ENCODE assay signal across 12 cellular contexts in genomic region chr9:136688274-136689107, GRCh38. TPM values are rescaled to one million over a fixed set of nuclear protein-coding genes. Genes with fewer than 3 reads are reported as not detected.
A peak's percentile ranks its signal among the peaks of the same experiment; 100 is the strongest.
DNase-seq lines count a peak whose midpoint lies in the region; ATAC-seq, FAIRE-seq and TF ChIP-seq lines count a peak whose summit lies in the region.
"Had no signal": no experiment of that assay in that cellular context is flagged by ENCODE, and none has a peak within 500 bp of the region (broad histone marks: within the 10 kb centered on the region; RNA-seq: fewer than 3 reads in every experiment).

No MANE protein-coding gene starts in this region.

- POLR2A ChIA-PET in T-cell (lab: Charles Lee) (no interaction called here), HepG2 (lab: Yijun Ruan, JAX) (no interaction called here)

- TF ChIP-seq CTCF in heart left ventricle (IDR thresholded peaks at IDR 0.05) (no peak), HepG2 (CRISPR knock-in tag; IDR thresholded peaks at IDR 0.05) (no peak), tibial nerve (IDR thresholded peaks at IDR 0.05) (no peak)

- 56 to 68% (median 64%) methylated on average over 15 to 21 of the region's 21 CpGs for WGBS in heart left ventricle, 4 donors
- WGBS in HepG2 (ENCODE audit: low lambda C conversion rate) = 27% methylated on average over 12 of the region's 21 CpGs
- WGBS in tibial nerve, 2 donors = 52 to 57% methylated on average over 21 of the region's 21 CpGs

- H3K4me3 Mint-ChIP-seq in T-cell = peak overlapping the region; percentile 32 to 54 (median 47)
- H3K4me3 Mint-ChIP-seq: nephron progenitor cell had no signal

- H3K9ac ChIP-seq in HepG2 (ENCODE audit: insufficient read depth, low read depth, low read length) = no peak overlapping the region

- H3K4me1 ChIP-seq in heart left ventricle (peaks cover 12 to 85% (median 52%) of the 10 kb centered on the region in 12 donors), HepG2 (ENCODE audit: insufficient read depth, low read length) (peaks cover 57% of the 10 kb centered on the region), tibial nerve (peaks cover 0 to 53% (median 21%) of the 10 kb centered on the region in 4 donors)

- no peak for ATAC-seq in heart left ventricle
- no peak for ATAC-seq in left cardiac atrium
- ATAC-seq in T-cell (replicated peaks in 1 of 4) = no peak
- no peak for ATAC-seq in HepG2
- ATAC-seq in HG02571 (IDR thresholded peaks at IDR 0.05; ENCODE audit: unreplicated experiment) = no peak

- no peaks in the 10 kb centered on the region for H3K36me3 Mint-ChIP-seq in T-cell

- BruUV-seq in HepG2 (replicated peaks; lab: Mats Ljungman, UMichigan) = no TSS peak

- FAIRE-seq in HepG2 (lab: Jason Lieb, UNC) = no peak

- TF ChIP-seq POLR2A in heart left ventricle (IDR thresholded peaks at IDR 0.05) (no peak), HepG2 (IDR thresholded peaks at IDR 0.05; ENCODE audit: insufficient read depth in 1 of 2, low read depth in 2 of 2, low read length in 2 of 2) (no peak), tibial nerve (IDR thresholded peaks at IDR 0.05) (no peak)

- no peak overlapping the region for H2AFZ ChIP-seq in HepG2 (ENCODE audit: low read length)

- H3K4me1 Mint-ChIP-seq in T-cell = peaks cover 2 to 8% (median 6%) of the 10 kb centered on the region in 3 donors

- in situ Hi-C loops in HepG2 (cut with HindIII; ENCODE audit: extremely low pct_ligation_motif_present, low pct_unique_long_range_greater_than_20kb) = no loop called here

- no peaks in the 10 kb centered on the region for H3K9me3 Mint-ChIP-seq in T-cell
- H3K9me3 Mint-ChIP-seq: nephron progenitor cell had no signal

- TF ChIP-seq EP300 in HepG2 (IDR thresholded peaks at IDR 0.05; ENCODE audit: low read depth in 2 of 2, low read length in 2 of 2) (no peak), HepG2 (CRISPR knock-in tag; IDR thresholded peaks at IDR 0.05; ENCODE audit: borderline replicate concordance) (no peak), tibial nerve (IDR thresholded peaks at IDR 0.05) (no peak)

- DNase-seq in heart left ventricle (peak in 1 of 5 donors; percentile 61), left cardiac atrium (no peak), T-cell (no peak), HepG2 (ENCODE audit: low spot score) (no peak), tibial nerve (ENCODE audit: low spot score in 2 of 2) (no peak), NCI-H1417 (lab: John Stamatoyannopoulos, UW) (no peak)
- DNase-seq in activated effector memory CD4-positive, alpha-beta T cell treated with anti-CD3 and anti-CD28 coated beads, Interleukin-2, amount 50 U/mL, for 16 hours = no peak
- DNase-seq: COR-L47, IMR-90, NCI-H748 treated with DMSO at 0.1 percent for 48 hours, nephron progenitor cell had no signal

- intact Hi-C loops in heart left ventricle (cut with DNase I) (loop anchor here in 3 of 10 donors (5.0 kb wide), 1 partner anchor 39 kb away; no protein-coding TSS in a partner anchor), left cardiac atrium (cut with DNase I) (no loop called here), HepG2 (cut with micrococcal nuclease; ENCODE audit: unreplicated experiment) (no loop called here)

- H3K36me3 ChIP-seq in heart left ventricle (peaks cover 0 to 4% (median 0%) of the 10 kb centered on the region in 9 donors), HepG2 (replicated peaks in 1 of 2; ENCODE audit: control insufficient read depth in 1 of 2, insufficient read depth in 2 of 2, low read length in 2 of 2) (no peaks in the 10 kb centered on the region), tibial nerve (no peaks in the 10 kb centered on the region)

- H3K9me3 ChIP-seq in heart left ventricle = no peaks in the 10 kb centered on the region
- no peaks in the 10 kb centered on the region for H3K9me3 ChIP-seq in HepG2 (ENCODE audit: low read length)
- no peaks in the 10 kb centered on the region for H3K9me3 ChIP-seq in tibial nerve

- TF ChIP-seq RAD21 in HepG2 (CRISPR knock-in tag; IDR thresholded peaks at IDR 0.05) = no peak

- no peaks in the 10 kb centered on the region for H3K79me2 ChIP-seq in HepG2 (ENCODE audit: insufficient read depth, low read length)

- no peaks in the 10 kb centered on the region for H4K20me1 ChIP-seq in HepG2 (ENCODE audit: insufficient read depth, low read length)

- H3K4me2 ChIP-seq in HepG2 (ENCODE audit: low read depth, low read length) = no peak overlapping the region

- H3K27me3 Mint-ChIP-seq in T-cell = peaks cover 0 to 15% of the 10 kb centered on the region in 2 donors

- H3K27ac ChIP-seq in heart left ventricle (peak overlapping the region; percentile 26 to 95 (median 89)), HepG2 (ENCODE audit: extremely low read length, insufficient read depth, low read length) (no peak overlapping the region), tibial nerve (peak overlapping the region in 3 of 4 donors; percentile 84 to 90 (median 87))

- CTCF ChIA-PET in T-cell (lab: Charles Lee) (interaction anchor here in 1 of 2 donors (1.1 kb wide), 1 partner anchor 202 kb away, joined by 4 read pairs; no protein-coding TSS in a partner anchor), HepG2 (lab: Yijun Ruan, JAX; ENCODE audit: low intra/inter-chr PET ratio, low total read pairs) (no interaction called here)

- no peak overlapping the region for H3K4me3 ChIP-seq in heart left ventricle
- no peak overlapping the region for H3K4me3 ChIP-seq in HepG2 (replicated peaks in 1 of 3; ENCODE audit: insufficient read depth in 1 of 3, low read depth in 2 of 3, low read length in 3 of 3)
- no peak overlapping the region for H3K4me3 ChIP-seq in tibial nerve

- H3K27ac Mint-ChIP-seq in T-cell = peak overlapping the region in 1 of 2 donors; percentile 22
- H3K27ac Mint-ChIP-seq: nephron progenitor cell had no signal

- H3K27me3 ChIP-seq in heart left ventricle (no peaks in the 10 kb centered on the region), HepG2 (ENCODE audit: control insufficient read depth in 1 of 2, insufficient read depth in 2 of 2, low read length in 2 of 2) (peaks cover 21 to 76% of the 10 kb centered on the region in 2 experiments), tibial nerve (no peaks in the 10 kb centered on the region)

RNA-seq across cellular contexts. Expression of gene AGPAT2, which starts 1.2 kb away (rescaled TPM):
- total RNA-seq in heart left ventricle (10 to 100 TPM; 52.4 to 90.7 (median 62.5) TPM), left cardiac atrium (100 to 1,000 TPM; 154 TPM), T-cell (10 to 100 TPM in 4 of 5 donors, 1 to 10 TPM in 1; 6.5 to 13.0 (median 12.1) TPM), HepG2 (2016; rRNA removed; fragmentation: Illumina TruSeq; extraction: Trizol) (2.5 and 3.9 TPM in 2 replicates), tibial nerve (100 to 1,000 TPM in 3 of 4 donors, 10 to 100 TPM in 1; 79.6 to 292 (median 151) TPM)
- polyA plus RNA-seq in heart left ventricle (100 to 1,000 TPM in 1 of 2 donors, 10 to 100 TPM in 1; 88.8 to 122 TPM), HepG2 (2011; rRNA removed) (25.8 and 33.0 TPM in 2 replicates)
- total RNA-seq in HepG2 (2016; cell fraction: cytosol; rRNA removed; fragmentation: Illumina TruSeq; extraction: Trizol; ENCODE audit: low read depth) = 5.2 and 5.9 TPM in 2 replicates
- 2.1 and 3.5 TPM in 2 replicates for total RNA-seq in HepG2 (2016; cell fraction: insoluble cytoplasmic fraction; rRNA removed; fragmentation: Illumina TruSeq; extraction: Trizol)
- total RNA-seq in HepG2 (2016; cell fraction: membrane; rRNA removed; fragmentation: Illumina TruSeq; extraction: Trizol) = 6.3 and 6.7 TPM in 2 replicates
- total RNA-seq in HepG2 (2016; cell fraction: nucleus; rRNA removed; fragmentation: Illumina TruSeq; extraction: Trizol) = 3.1 and 3.9 TPM in 2 replicates
- 34.1 and 37.6 TPM in 2 replicates for polyA plus RNA-seq in HepG2 (2011; cell fraction: cytosol; rRNA removed)
- polyA plus RNA-seq in HepG2 (2011; cell fraction: nucleus; rRNA removed) = 32.1 and 35.6 TPM in 2 replicates
- polyA plus RNA-seq in HepG2 (2012) = 9.3 and 10.6 TPM in 2 replicates
- polyA plus RNA-seq in HepG2 (2016; cell fraction: cytosol; fragmentation: Illumina TruSeq; extraction: Trizol; ENCODE audit: low read depth) = 8.4 and 9.1 TPM in 2 replicates
- 3.6 and 3.8 TPM in 2 replicates for polyA plus RNA-seq in HepG2 (2016; cell fraction: insoluble cytoplasmic fraction; fragmentation: Illumina TruSeq; extraction: Trizol; ENCODE audit: low read depth)
- 9.7 and 9.8 TPM in 2 replicates for polyA plus RNA-seq in HepG2 (2016; cell fraction: membrane; fragmentation: Illumina TruSeq; extraction: Trizol; ENCODE audit: low read depth)
- polyA plus RNA-seq in HepG2 (2016; cell fraction: nucleus; fragmentation: Illumina TruSeq; extraction: Trizol; ENCODE audit: insufficient read depth, low read depth) = 8.2 and 8.4 TPM in 2 replicates
- polyA minus RNA-seq in HepG2 (2011; rRNA and poly(A)+ RNA removed; ENCODE audit: low replicate concordance) = 34.1 and 96.5 TPM in 2 replicates
- polyA minus RNA-seq in HepG2 (2011; cell fraction: cytosol; rRNA and poly(A)+ RNA removed) = 12.3 and 17.9 TPM in 2 replicates
- 6.1 and 6.2 TPM in 2 replicates for polyA minus RNA-seq in HepG2 (2011; cell fraction: nucleus; rRNA and poly(A)+ RNA removed)

RNA-seq across cellular contexts. Expression of gene DIPK1B, which starts 23.9 kb away (rescaled TPM):
- total RNA-seq in heart left ventricle (10 to 100 TPM; 14.4 to 46.3 (median 19.8) TPM), left cardiac atrium (10 to 100 TPM; 23.2 to 35.2 TPM), T-cell (1 to 10 TPM in 1 of 5 donors, under 1 TPM in 4; 0.25 to 2.1 (median 0.77) TPM), HepG2 (2016; rRNA removed; fragmentation: Illumina TruSeq; extraction: Trizol) (0.18 and 0.28 TPM in 2 replicates), tibial nerve (10 to 100 TPM in 2 of 4 donors, 1 to 10 TPM in 2; 5.4 to 37.9 (median 15.8) TPM)
- polyA plus RNA-seq in heart left ventricle (10 to 100 TPM; 18.1 to 24.4 TPM), HepG2 (2011; rRNA removed) (3.9 and 7.2 TPM in 2 replicates)
- total RNA-seq in HepG2 (2016; cell fraction: cytosol; rRNA removed; fragmentation: Illumina TruSeq; extraction: Trizol; ENCODE audit: low read depth) = 0.91 and 1.1 TPM in 2 replicates
- total RNA-seq in HepG2 (2016; cell fraction: insoluble cytoplasmic fraction; rRNA removed; fragmentation: Illumina TruSeq; extraction: Trizol) = 0.28 and 0.41 TPM in 2 replicates
- total RNA-seq in HepG2 (2016; cell fraction: membrane; rRNA removed; fragmentation: Illumina TruSeq; extraction: Trizol) = 0.99 and 1.2 TPM in 2 replicates
- 0.16 TPM in 1 of 2 replicates, not detected in the other for total RNA-seq in HepG2 (2016; cell fraction: nucleus; rRNA removed; fragmentation: Illumina TruSeq; extraction: Trizol)
- 4.8 and 7.5 TPM in 2 replicates for polyA plus RNA-seq in HepG2 (2011; cell fraction: cytosol; rRNA removed)
- 17.3 and 19.2 TPM in 2 replicates for polyA plus RNA-seq in HepG2 (2011; cell fraction: nucleus; rRNA removed)
- 3.2 TPM in 2 replicates for polyA plus RNA-seq in HepG2 (2012)
- 1.3 TPM in 2 replicates for polyA plus RNA-seq in HepG2 (2016; cell fraction: cytosol; fragmentation: Illumina TruSeq; extraction: Trizol; ENCODE audit: low read depth)
- 0.28 and 0.45 TPM in 2 replicates for polyA plus RNA-seq in HepG2 (2016; cell fraction: insoluble cytoplasmic fraction; fragmentation: Illumina TruSeq; extraction: Trizol; ENCODE audit: low read depth)
- polyA plus RNA-seq in HepG2 (2016; cell fraction: membrane; fragmentation: Illumina TruSeq; extraction: Trizol; ENCODE audit: low read depth) = 1.1 TPM in 2 replicates
- 0.56 and 0.57 TPM in 2 replicates for polyA plus RNA-seq in HepG2 (2016; cell fraction: nucleus; fragmentation: Illumina TruSeq; extraction: Trizol; ENCODE audit: insufficient read depth, low read depth)
- polyA minus RNA-seq in HepG2 (2011; rRNA and poly(A)+ RNA removed; ENCODE audit: low replicate concordance) = 0.07 and 7.1 TPM in 2 replicates
- polyA minus RNA-seq in HepG2 (2011; cell fraction: cytosol; rRNA and poly(A)+ RNA removed) = 2.7 and 3.6 TPM in 2 replicates
- 1.2 TPM in 2 replicates for polyA minus RNA-seq in HepG2 (2011; cell fraction: nucleus; rRNA and poly(A)+ RNA removed)

RNA-seq across cellular contexts. Expression of gene EGFL7, which starts 25.8 kb away (rescaled TPM):
- total RNA-seq in heart left ventricle (100 to 1,000 TPM in 2 of 9 donors, 10 to 100 TPM in 7; 56.4 to 142 (median 94.0) TPM), left cardiac atrium (100 to 1,000 TPM in 1 of 2 donors, 10 to 100 TPM in 1; 86.6 to 138 TPM), T-cell (1 to 10 TPM in 3 of 5 donors, under 1 TPM in 2; 0.43 to 1.9 (median 1.1) TPM), HepG2 (2016; rRNA removed; fragmentation: Illumina TruSeq; extraction: Trizol) (0.20 TPM in 1 of 2 replicates, not detected in the other), tibial nerve (100 to 1,000 TPM in 3 of 4 donors, 10 to 100 TPM in 1; 95.2 to 229 (median 179) TPM)
- polyA plus RNA-seq in heart left ventricle (100 to 1,000 TPM; 103 to 137 TPM), HepG2 (2011; rRNA removed) (5.1 and 10.3 TPM in 2 replicates)
- 0.61 and 0.88 TPM in 2 replicates for total RNA-seq in HepG2 (2016; cell fraction: cytosol; rRNA removed; fragmentation: Illumina TruSeq; extraction: Trizol; ENCODE audit: low read depth)
- 0.19 and 0.32 TPM in 2 replicates for total RNA-seq in HepG2 (2016; cell fraction: insoluble cytoplasmic fraction; rRNA removed; fragmentation: Illumina TruSeq; extraction: Trizol)
- 0.59 and 0.93 TPM in 2 replicates for total RNA-seq in HepG2 (2016; cell fraction: membrane; rRNA removed; fragmentation: Illumina TruSeq; extraction: Trizol)
- 0.40 TPM in 1 of 2 replicates, not detected in the other for total RNA-seq in HepG2 (2016; cell fraction: nucleus; rRNA removed; fragmentation: Illumina TruSeq; extraction: Trizol)
- 7.6 and 12.5 TPM in 2 replicates for polyA plus RNA-seq in HepG2 (2011; cell fraction: cytosol; rRNA removed)
- polyA plus RNA-seq in HepG2 (2011; cell fraction: nucleus; rRNA removed) = 20.6 and 22.6 TPM in 2 replicates
- 1.6 and 2.3 TPM in 2 replicates for polyA plus RNA-seq in HepG2 (2012)
- polyA plus RNA-seq in HepG2 (2016; cell fraction: cytosol; fragmentation: Illumina TruSeq; extraction: Trizol; ENCODE audit: low read depth) = 0.54 and 0.89 TPM in 2 replicates
- polyA plus RNA-seq in HepG2 (2016; cell fraction: insoluble cytoplasmic fraction; fragmentation: Illumina TruSeq; extraction: Trizol; ENCODE audit: low read depth) = 0.20 and 0.56 TPM in 2 replicates
- 0.68 and 0.72 TPM in 2 replicates for polyA plus RNA-seq in HepG2 (2016; cell fraction: membrane; fragmentation: Illumina TruSeq; extraction: Trizol; ENCODE audit: low read depth)
- polyA plus RNA-seq in HepG2 (2016; cell fraction: nucleus; fragmentation: Illumina TruSeq; extraction: Trizol; ENCODE audit: insufficient read depth, low read depth) = not detected in 2 replicates
- 3.6 and 4.7 TPM in 2 replicates for polyA minus RNA-seq in HepG2 (2011; rRNA and poly(A)+ RNA removed; ENCODE audit: low replicate concordance)
- 3.1 and 3.3 TPM in 2 replicates for polyA minus RNA-seq in HepG2 (2011; cell fraction: cytosol; rRNA and poly(A)+ RNA removed)
- 1.9 and 3.0 TPM in 2 replicates for polyA minus RNA-seq in HepG2 (2011; cell fraction: nucleus; rRNA and poly(A)+ RNA removed)

RNA-seq across cellular contexts. Expression of gene LCN10, which starts 54.2 kb away (rescaled TPM):
- total RNA-seq in heart left ventricle (10 to 100 TPM in 5 of 9 donors, 1 to 10 TPM in 2, under 1 TPM in 2; 0.50 to 21.5 (median 10.1) TPM), left cardiac atrium (10 to 100 TPM in 1 of 2 donors, 1 to 10 TPM in 1; 9.3 to 20.1 TPM), T-cell (1 to 10 TPM; 1.3 to 2.8 (median 2.2) TPM), HepG2 (2016; rRNA removed; fragmentation: Illumina TruSeq; extraction: Trizol) (0.14 and 0.53 TPM in 2 replicates), tibial nerve (10 to 100 TPM in 2 of 4 donors, 1 to 10 TPM in 2; 7.6 to 47.5 (median 17.4) TPM)
- polyA plus RNA-seq in heart left ventricle (10 to 100 TPM; 15.7 to 40.7 TPM), HepG2 (2011; rRNA removed) (0.61 and 0.84 TPM in 2 replicates)
- total RNA-seq in HepG2 (2016; cell fraction: cytosol; rRNA removed; fragmentation: Illumina TruSeq; extraction: Trizol; ENCODE audit: low read depth) = not detected in 2 replicates
- 0.13 and 0.19 TPM in 2 replicates for total RNA-seq in HepG2 (2016; cell fraction: insoluble cytoplasmic fraction; rRNA removed; fragmentation: Illumina TruSeq; extraction: Trizol)
- total RNA-seq in HepG2 (2016; cell fraction: membrane; rRNA removed; fragmentation: Illumina TruSeq; extraction: Trizol) = 0.34 TPM in 2 replicates
- total RNA-seq in HepG2 (2016; cell fraction: nucleus; rRNA removed; fragmentation: Illumina TruSeq; extraction: Trizol) = 0.22 TPM in 1 of 2 replicates, not detected in the other
- polyA plus RNA-seq in HepG2 (2011; cell fraction: cytosol; rRNA removed) = 0.82 and 1.0 TPM in 2 replicates
- polyA plus RNA-seq in HepG2 (2011; cell fraction: nucleus; rRNA removed) = 0.85 and 1.8 TPM in 2 replicates
- polyA plus RNA-seq in HepG2 (2012) = 1.5 and 1.8 TPM in 2 replicates
- polyA plus RNA-seq in HepG2 (2016; cell fraction: cytosol; fragmentation: Illumina TruSeq; extraction: Trizol; ENCODE audit: low read depth) = 0.18 and 0.24 TPM in 2 replicates
- polyA plus RNA-seq in HepG2 (2016; cell fraction: insoluble cytoplasmic fraction; fragmentation: Illumina TruSeq; extraction: Trizol; ENCODE audit: low read depth) = 0.27 and 0.43 TPM in 2 replicates
- 0.15 and 0.43 TPM in 2 replicates for polyA plus RNA-seq in HepG2 (2016; cell fraction: membrane; fragmentation: Illumina TruSeq; extraction: Trizol; ENCODE audit: low read depth)
- 0.41 and 0.74 TPM in 2 replicates for polyA plus RNA-seq in HepG2 (2016; cell fraction: nucleus; fragmentation: Illumina TruSeq; extraction: Trizol; ENCODE audit: insufficient read depth, low read depth)
- 0.30 and 1.0 TPM in 2 replicates for polyA minus RNA-seq in HepG2 (2011; rRNA and poly(A)+ RNA removed; ENCODE audit: low replicate concordance)
- not detected in 2 replicates for polyA minus RNA-seq in HepG2 (2011; cell fraction: cytosol; rRNA and poly(A)+ RNA removed)
- not detected in 2 replicates for polyA minus RNA-seq in HepG2 (2011; cell fraction: nucleus; rRNA and poly(A)+ RNA removed)
- total RNA-seq: IMR-90 had no signal
- polyA plus RNA-seq: IMR-90 had no signal

RNA-seq across cellular contexts. Expression of gene LCN6, which starts 59.8 kb away (rescaled TPM):
- total RNA-seq in heart left ventricle (10 to 100 TPM in 5 of 9 donors, 1 to 10 TPM in 3, under 1 TPM in 1; 0.81 to 58.7 (median 15.8) TPM), left cardiac atrium (10 to 100 TPM; 18.2 to 51.8 TPM), T-cell (not detected), HepG2 (2016; rRNA removed; fragmentation: Illumina TruSeq; extraction: Trizol) (not detected in 2 replicates), tibial nerve (10 to 100 TPM; 14.2 to 70.0 (median 42.9) TPM)
- polyA plus RNA-seq in heart left ventricle (100 to 1,000 TPM in 1 of 2 donors, 10 to 100 TPM in 1; 46.1 to 101 TPM), HepG2 (2011; rRNA removed) (not detected in 2 replicates)
- not detected in 2 replicates for total RNA-seq in HepG2 (2016; cell fraction: cytosol; rRNA removed; fragmentation: Illumina TruSeq; extraction: Trizol; ENCODE audit: low read depth)
- total RNA-seq in HepG2 (2016; cell fraction: insoluble cytoplasmic fraction; rRNA removed; fragmentation: Illumina TruSeq; extraction: Trizol) = not detected in 2 replicates
- not detected in 2 replicates for total RNA-seq in HepG2 (2016; cell fraction: membrane; rRNA removed; fragmentation: Illumina TruSeq; extraction: Trizol)
- not detected in 2 replicates for total RNA-seq in HepG2 (2016; cell fraction: nucleus; rRNA removed; fragmentation: Illumina TruSeq; extraction: Trizol)
- not detected in 2 replicates for polyA plus RNA-seq in HepG2 (2011; cell fraction: cytosol; rRNA removed)
- polyA plus RNA-seq in HepG2 (2011; cell fraction: nucleus; rRNA removed) = not detected in 2 replicates
- not detected in 2 replicates for polyA plus RNA-seq in HepG2 (2012)
- polyA plus RNA-seq in HepG2 (2016; cell fraction: cytosol; fragmentation: Illumina TruSeq; extraction: Trizol; ENCODE audit: low read depth) = not detected in 2 replicates
- polyA plus RNA-seq in HepG2 (2016; cell fraction: insoluble cytoplasmic fraction; fragmentation: Illumina TruSeq; extraction: Trizol; ENCODE audit: low read depth) = not detected in 2 replicates
- polyA plus RNA-seq in HepG2 (2016; cell fraction: membrane; fragmentation: Illumina TruSeq; extraction: Trizol; ENCODE audit: low read depth) = not detected in 2 replicates
- polyA plus RNA-seq in HepG2 (2016; cell fraction: nucleus; fragmentation: Illumina TruSeq; extraction: Trizol; ENCODE audit: insufficient read depth, low read depth) = not detected in 2 replicates
- polyA minus RNA-seq in HepG2 (2011; rRNA and poly(A)+ RNA removed; ENCODE audit: low replicate concordance) = not detected in 2 replicates
- not detected in 2 replicates for polyA minus RNA-seq in HepG2 (2011; cell fraction: cytosol; rRNA and poly(A)+ RNA removed)
- polyA minus RNA-seq in HepG2 (2011; cell fraction: nucleus; rRNA and poly(A)+ RNA removed) = not detected in 2 replicates
- total RNA-seq: IMR-90 had no signal
- polyA plus RNA-seq: IMR-90 had no signal

Comparison
In these comparisons a context has a peak if more than half of its experiments do, and no peak if none do; other contexts are left out.
1. RNA of gene EGFL7, which starts 25.8 kb away (total RNA-seq): 95.2 to 229 TPM in tibial nerve, 86.6 to 138 TPM in left cardiac atrium and 56.4 to 142 TPM in heart left ventricle; 0.43 to 1.9 TPM in T-cell and 0.19 to 0.93 TPM in HepG2; every median in the first group is over 10 times any median in the second.